8 cellular contexts compared by ENCODE assay signal in the genomic region with DNA sequence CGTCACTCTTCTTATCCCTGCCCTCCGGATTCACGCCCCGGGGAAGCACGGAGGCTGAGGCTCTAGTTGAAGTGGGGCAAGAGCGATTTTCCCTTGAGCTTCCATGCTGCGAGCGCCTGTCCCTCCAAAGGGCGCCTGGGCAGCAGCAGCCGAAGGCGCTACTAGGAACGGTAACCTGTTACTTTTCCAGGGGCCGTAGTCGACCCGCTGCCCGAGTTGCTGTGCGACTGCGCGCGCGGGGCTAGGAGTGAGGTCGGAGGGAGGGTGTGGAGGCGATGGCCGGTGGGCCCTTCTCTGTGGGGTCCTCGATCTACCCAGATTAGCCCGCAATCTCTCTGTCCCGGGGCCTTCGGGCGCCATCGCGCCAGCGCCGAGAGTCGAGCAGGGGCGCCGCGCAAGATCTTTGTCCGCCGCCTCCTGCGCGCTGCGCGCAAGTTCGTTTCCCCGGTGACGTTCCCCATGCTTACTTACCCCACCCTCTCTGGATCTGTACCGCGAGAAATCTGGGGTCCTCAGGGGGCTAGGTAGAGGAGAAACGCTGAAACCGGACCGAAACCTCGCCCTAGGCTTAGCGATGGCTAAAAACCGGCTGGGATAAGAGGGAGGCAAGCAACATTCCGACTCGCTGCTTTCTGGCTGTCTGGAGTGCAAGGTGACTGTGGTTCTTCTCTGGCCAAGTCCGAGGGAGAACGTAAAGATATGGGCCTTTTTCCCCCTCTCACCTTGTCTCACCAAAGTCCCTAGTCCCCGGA. TPM values are rescaled to one million over a fixed set of nuclear protein-coding genes. Genes with fewer than 3 reads are reported as not detected.
DNase-seq lines count a peak whose midpoint lies in the region; ATAC-seq and TF ChIP-seq lines count a peak whose summit lies in the region.

No MANE protein-coding gene starts in this region.

- H3K4me3 ChIP-seq in HL-60 (replicated peaks; ENCODE audit: insufficient read depth, low read length): peak overlapping the region; percentile 39
- no peak overlapping the region for H3K4me3 ChIP-seq in fibroblast of pulmonary artery (replicated peaks; ENCODE audit: low read depth, low read length)
- H3K4me3 ChIP-seq in retinal pigment epithelial cell (ENCODE audit: low read length): peak overlapping the region; percentile 40

- H3K36me3 Mint-ChIP-seq in activated B cell treated with CpG ODN at 0.5 μM for 24 hours (ENCODE audit: low read depth): no peaks in the 10 kb centered on the region

- H3K27me3 ChIP-seq in HL-60 (ENCODE audit: insufficient read depth, poor library complexity, severe bottlenecking): peaks cover 86% of the 10 kb centered on the region

- peak overlapping the region; percentile 70 for H3K4me3 Mint-ChIP-seq in activated B cell treated with CpG ODN at 0.5 μM for 24 hours

- H3K27ac ChIP-seq in HL-60 (replicated peaks): no peak overlapping the region

- CTCF ChIA-PET in activated B cell treated with CpG ODN at 0.5 μM for 24 hours (lab: Charles Lee): interaction anchor here (3.6 kb wide), 1 partner anchor 455 kb away, joined by 11 read pairs; no protein-coding TSS in a partner anchor

- no peaks in the 10 kb centered on the region for H3K9me3 Mint-ChIP-seq in activated B cell treated with CpG ODN at 0.5 μM for 24 hours

- TF ChIP-seq CTCF in HL-60 (IDR thresholded peaks at IDR 0.05; ENCODE audit: insufficient read depth, low read length) (no peak), activated B cell treated with CpG ODN at 0.5 μM for 24 hours (IDR thresholded peaks at IDR 0.05) (no peak), fibroblast of pulmonary artery (IDR thresholded peaks at IDR 0.05; ENCODE audit: low read length, missing control alignments) (no peak), retinal pigment epithelial cell (conservative IDR thresholded peaks at IDR 0.05; ENCODE audit: low read depth, low read length) (no peak)

- no peak for ATAC-seq in activated B cell treated with CpG ODN at 0.5 μM for 24 hours (ENCODE audit: low read depth)
- no peak for ATAC-seq in activated CD4-positive, CD25-positive, alpha-beta regulatory T cell treated with anti-CD3 and anti-CD28 coated beads, Interleukin-2, amount 50 U/mL, for 24 hours

- H3K27ac Mint-ChIP-seq in activated B cell treated with CpG ODN at 0.5 μM for 24 hours: no peak overlapping the region

- POLR2A ChIA-PET in activated B cell treated with CpG ODN at 0.5 μM for 24 hours (lab: Charles Lee): interaction anchor here (0.7 kb wide), 2 partner anchors 20 to 406 kb away, joined by 3 to 7 read pairs; no protein-coding TSS in a partner anchor

- H3K27me3 Mint-ChIP-seq in activated B cell treated with CpG ODN at 0.5 μM for 24 hours: peaks cover 74% of the 10 kb centered on the region

- H3K4me1 Mint-ChIP-seq in activated B cell treated with CpG ODN at 0.5 μM for 24 hours: peaks cover 61% of the 10 kb centered on the region

- intact Hi-C loops in activated B cell treated with CpG ODN at 0.5 μM for 24 hours (cut with micrococcal nuclease): loop anchor here (2.0 to 10.0 kb wide), 3 partner anchors 581 to 1363 kb away; a partner anchor contains a TSS

- peak; percentile 45 for DNase-seq in COR-L47 (lab: John Stamatoyannopoulos, UW)
- DNase-seq in HL-60 (ENCODE audit: low read depth in 1 of 2, low spot score in 1 of 2): no peak
- DNase-seq in activated B cell treated with CpG ODN at 0.5 μM for 24 hours: peak; percentile 25
- peak; percentile 10 for DNase-seq in fibroblast of pulmonary artery (ENCODE audit: low read depth)
- DNase-seq in retinal pigment epithelial cell (ENCODE audit: low read depth): no peak
- DNase-seq in GM03348 (ENCODE audit: low spot score): no peak
- no peak for DNase-seq in NK-92 (lab: John Stamatoyannopoulos, UW; ENCODE audit: unreplicated experiment)

RNA-seq across cellular contexts. Expression of a gene that starts 0.7 kb away (rescaled TPM):
- not detected in 2 replicates for total RNA-seq in activated B cell treated with CpG ODN at 0.5 μM for 24 hours

RNA-seq across cellular contexts. Expression of a gene that starts 47.2 kb away (rescaled TPM):
- total RNA-seq in activated B cell treated with CpG ODN at 0.5 μM for 24 hours: not detected in 2 replicates

Comparison
In these comparisons a context has a peak if more than half of its experiments do, and no peak if none do; other contexts are left out.
1. DNase-seq: peak in COR-L47 (single experiment), activated B cell treated with CpG ODN at 0.5 μM for 24 hours (single experiment) and fibroblast of pulmonary artery (single experiment); none in HL-60 (0 of 2), retinal pigment epithelial cell (single experiment), GM03348 (single experiment) and NK-92 (single experiment).